ENCODE assay signal across 1 cellular context in genomic region chr11:28243596-28243995, GRCh38.
TF ChIP-seq lines count a peak whose summit lies in the region.

No MANE protein-coding gene starts in this region.

TF ChIP-seq in IMR-90, 13 proteins besides CTCF, POLR2A, EP300 and RAD21:
- TF ChIP-seq, protein P1, sequence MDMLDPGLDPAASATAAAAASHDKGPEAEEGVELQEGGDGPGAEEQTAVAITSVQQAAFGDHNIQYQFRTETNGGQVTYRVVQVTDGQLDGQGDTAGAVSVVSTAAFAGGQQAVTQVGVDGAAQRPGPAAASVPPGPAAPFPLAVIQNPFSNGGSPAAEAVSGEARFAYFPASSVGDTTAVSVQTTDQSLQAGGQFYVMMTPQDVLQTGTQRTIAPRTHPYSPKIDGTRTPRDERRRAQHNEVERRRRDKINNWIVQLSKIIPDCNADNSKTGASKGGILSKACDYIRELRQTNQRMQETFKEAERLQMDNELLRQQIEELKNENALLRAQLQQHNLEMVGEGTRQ (IDR thresholded peaks at IDR 0.05; ENCODE audit: low read depth, low read length): no peak
- TF ChIP-seq MAZ (IDR thresholded peaks at IDR 0.05; ENCODE audit: borderline replicate concordance, low read depth, low read length) (no peak), ELK1 (IDR thresholded peaks at IDR 0.05; ENCODE audit: borderline replicate concordance, low read depth, low read length) (no peak), MAFK (IDR thresholded peaks at IDR 0.05; ENCODE audit: low read depth, low read length) (no peak), CHD1 (IDR thresholded peaks at IDR 0.05; ENCODE audit: low read depth, low read length) (no peak), FOS (IDR thresholded peaks at IDR 0.05; ENCODE audit: low read depth, low read length) (no peak), MXI1 (IDR thresholded peaks at IDR 0.05; ENCODE audit: borderline replicate concordance, low read depth, low read length) (no peak), BHLHE40 (IDR thresholded peaks at IDR 0.05; ENCODE audit: low read depth, low read length) (no peak), RFX5 (IDR thresholded peaks at IDR 0.05; ENCODE audit: low read depth, low read length) (no peak), CEBPB (IDR thresholded peaks at IDR 0.05; ENCODE audit: low read depth, low read length) (no peak), NFE2L2 (IDR thresholded peaks at IDR 0.05; ENCODE audit: low read depth, low read length) (no peak), RCOR1 (IDR thresholded peaks at IDR 0.05; ENCODE audit: insufficient replicate concordance, low read length) (no peak), SMC3 (IDR thresholded peaks at IDR 0.05; ENCODE audit: low read depth, low read length) (no peak)
